ENCODE assay signal across 16 cellular contexts in the genomic region with DNA sequence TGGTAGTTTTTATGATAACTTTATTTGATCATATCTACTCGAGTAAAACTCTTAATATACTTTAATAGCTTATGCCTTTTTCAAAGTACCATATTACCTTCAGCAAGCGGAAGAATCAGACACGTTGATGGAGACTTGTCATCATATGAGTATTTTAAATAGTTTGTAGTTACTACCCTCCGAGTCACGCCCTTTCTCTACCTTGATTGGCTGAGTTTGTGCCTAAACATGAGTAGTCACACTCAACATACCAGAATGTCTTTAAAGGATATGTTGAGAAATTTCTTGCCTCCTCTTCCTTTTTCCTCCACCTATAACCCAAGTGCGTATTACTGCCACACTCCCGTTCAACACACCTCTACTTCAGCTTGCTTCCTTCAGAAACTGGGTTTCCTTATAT.
DNase-seq lines count a peak whose midpoint lies in the region; ATAC-seq and TF ChIP-seq lines count a peak whose summit lies in the region.
"Had no signal": no experiment of that assay in that cellular context is flagged by ENCODE, and none has a peak within 500 bp of the region (broad histone marks: within the 10 kb centered on the region; RNA-seq: fewer than 3 reads in every experiment).

No MANE protein-coding gene starts in this region.

- H2AFZ ChIP-seq in MM.1S (ENCODE audit: low read length), result no peak overlapping the region
- H2AFZ ChIP-seq: GM23338 had no signal

- H3K9ac ChIP-seq in MM.1S (ENCODE audit: low read length), result no peak overlapping the region

- H3K36me3 ChIP-seq in MM.1S (replicated peaks; ENCODE audit: insufficient read depth, low read length), result no peaks in the 10 kb centered on the region
- H3K36me3 ChIP-seq: BE2C had no signal

- WGBS in lower leg skin, 2 donors, result 83 to 87% methylated on average over 7 of the region's 7 CpGs

- H3K27me3 ChIP-seq in MM.1S (replicated peaks; ENCODE audit: insufficient read depth, low read length) (no peaks in the 10 kb centered on the region), dorsolateral prefrontal cortex (peaks cover 0 to 10% (median 0%) of the 10 kb centered on the region in 45 donors)
- H3K27me3 ChIP-seq: BE2C had no signal

- H3K4me2 ChIP-seq in MM.1S (ENCODE audit: low read depth, low read length), result peak overlapping the region; percentile 61
- H3K4me2 ChIP-seq: A549, GM23338 had no signal

- H3F3A ChIP-seq in MM.1S (ENCODE audit: insufficient read depth, low read length), result peaks cover 26% of the 10 kb centered on the region

- peaks cover 43% of the 10 kb centered on the region for H3K4me1 ChIP-seq in MM.1S (ENCODE audit: low read length)
- H3K4me1 ChIP-seq: BE2C had no signal

- TF ChIP-seq CTCF in MM.1S (IDR thresholded peaks at IDR 0.05; ENCODE audit: low read length), result no peak
- TF ChIP-seq CTCF in lower leg skin (IDR thresholded peaks at IDR 0.05), result no peak
- no peak for TF ChIP-seq CTCF in dorsolateral prefrontal cortex (IDR thresholded peaks at IDR 0.05 in 54 of 56, conservative IDR thresholded peaks at IDR 0.05 in 2 of 56; ENCODE audit: low read depth in 1 of 56, partially characterized antibody in 56 of 56)

- DNase-seq in MM.1S (no peak), RKO (ENCODE audit: low spot score) (peak; percentile 37), epithelial cell of prostate (ENCODE audit: low read depth, low spot score) (peak; percentile 57), lower leg skin (ENCODE audit: low spot score in 2 of 2) (no peak), dorsolateral prefrontal cortex (no peak)
- no peak for DNase-seq in activated effector memory CD4-positive, alpha-beta T cell treated with anti-CD3 and anti-CD28 coated beads, Interleukin-2, amount 50 U/mL, for 16 hours
- DNase-seq: BE2C; Caco-2; CD8-positive, alpha-beta memory T cell; DND-41; GF-D8; H7 had no signal

- H3K4me3 ChIP-seq in MM.1S (ENCODE audit: low read length), result no peak overlapping the region
- no peak overlapping the region for H3K4me3 ChIP-seq in lower leg skin (ENCODE audit: low read depth, poor library complexity, severe bottlenecking)
- H3K4me3 ChIP-seq in dorsolateral prefrontal cortex, result no peak overlapping the region
- H3K4me3 ChIP-seq: A549, GM23338 had no signal

- no peaks in the 10 kb centered on the region for H3K9me2 ChIP-seq in MM.1S (replicated peaks; ENCODE audit: insufficient read depth, low read length)

- H3K27ac ChIP-seq in MM.1S (ENCODE audit: low read length) (peak overlapping the region; percentile 86; the same call in 1 of the 2 replicates), epithelial cell of prostate (peak overlapping the region; percentile 80), dorsolateral prefrontal cortex (no peak overlapping the region)
- H3K27ac ChIP-seq: HL-60 had no signal

- no peaks in the 10 kb centered on the region for H3K9me3 ChIP-seq in MM.1S (replicated peaks; ENCODE audit: insufficient read depth, low read length)
- H3K9me3 ChIP-seq: A549, BE2C, Caco-2 had no signal

- H3K79me2 ChIP-seq in MM.1S (ENCODE audit: low read length), result no peaks in the 10 kb centered on the region

- H4K20me1 ChIP-seq in MM.1S (ENCODE audit: insufficient read depth, low read length), result no peaks in the 10 kb centered on the region

- TF ChIP-seq POLR2A in lower leg skin (IDR thresholded peaks at IDR 0.05), result no peak

- intact Hi-C loops in lower leg skin (cut with DNase I; ENCODE audit: low total_unique reads) (no loop called here), dorsolateral prefrontal cortex (cut with DNase I) (no loop called here)

- no peak for ATAC-seq in HG03378 (IDR thresholded peaks at IDR 0.05; ENCODE audit: unreplicated experiment)

Comparison
In these comparisons a context has a peak if more than half of its experiments do, and no peak if none do; other contexts are left out.
1. DNase-seq: peak in RKO (single experiment) and epithelial cell of prostate (single experiment); none in MM.1S (single experiment), lower leg skin (0 of 2), dorsolateral prefrontal cortex (0 of 10) and activated effector memory CD4-positive, alpha-beta T cell treated with anti-CD3 and anti-CD28 coated beads, Interleukin-2, amount 50 U/mL, for 16 hours (single experiment).
2. H3K27ac ChIP-seq: peak in MM.1S (single experiment) and epithelial cell of prostate (single experiment); none in dorsolateral prefrontal cortex (0 of 59).